In genomic region chr16:77611386-77611785, GRCh38 we compare ENCODE assay signal across 24 cellular contexts.
A peak's percentile ranks its signal among the peaks of the same experiment; 100 is the strongest.
DNase-seq lines count a peak whose midpoint lies in the region; ATAC-seq and TF ChIP-seq lines count a peak whose summit lies in the region.
"Had no signal": no experiment of that assay in that cellular context is flagged by ENCODE, and none has a peak within 500 bp of the region (broad histone marks: within the 10 kb centered on the region; RNA-seq: fewer than 3 reads in every experiment).

No MANE protein-coding gene starts in this region.

- no peak overlapping the region for H4K12ac ChIP-seq in trophoblast cell (ENCODE audit: low read depth, low read length)

- no peaks in the 10 kb centered on the region for H3K79me1 ChIP-seq in trophoblast cell (ENCODE audit: low read length)

- no peak overlapping the region for H3K4ac ChIP-seq in trophoblast cell (ENCODE audit: low read depth, low read length)

- peak; percentile 64 for ATAC-seq in RWPE2 (ENCODE audit: low read depth)
- ATAC-seq in activated CD8-positive, alpha-beta T cell treated with anti-CD3 and anti-CD28 coated beads, Interleukin-2, amount 10 ng/mL, durations not matched to agents 7 days and 5 days: no peak
- ATAC-seq: A549, GM12878 had no signal

- H3K4me2 ChIP-seq in mammary epithelial cell (ENCODE audit: insufficient read depth, low read depth, low read length) (no peak overlapping the region), trophoblast cell (ENCODE audit: low read length) (no peak overlapping the region)
- H3K4me2 ChIP-seq: A549; BLaER1 treated with 17β-estradiol and CSF1 and Interleukin-3, amounts not matched to agents 10 nM and 100 nM had no signal

- DNase-seq in RWPE2 (ENCODE audit: low spot score): no peak
- peak; percentile 71 for DNase-seq in mammary epithelial cell
- peak; percentile 2 for DNase-seq in esophagus muscularis mucosa (ENCODE audit: extremely low spot score)
- DNase-seq in trophoblast cell: peak; percentile 57 to 79
- no peak for DNase-seq in activated CD8-positive, alpha-beta T cell treated with anti-CD3 and anti-CD28 coated beads, Interleukin-2, amount 10 ng/mL, durations not matched to agents 7 days and 5 days
- DNase-seq in HK-2 (ENCODE audit: unreplicated experiment): no peak
- no peak for DNase-seq in NCI-H446 treated with DMSO at 0.1 percent for 48 hours (lab: John Stamatoyannopoulos, UW)
- DNase-seq: 8988T; ACHN; AML-193; BE2C; CD4-positive, alpha-beta T cell; CD8-positive, alpha-beta memory T cell; DMS 273 treated with DMSO at 0.1 percent for 48 hours; DMS79; EL; GDM1; GM23248; H7; HCEC 1CT had no signal

- no peak overlapping the region for H2BK5ac ChIP-seq in trophoblast cell (ENCODE audit: low read depth, low read length, poor library complexity)

- TF ChIP-seq CTCF in RWPE2 (IDR thresholded peaks at IDR 0.05; ENCODE audit: poor library complexity, severe bottlenecking) (no peak), mammary epithelial cell (conservative IDR thresholded peaks at IDR 0.05 in 1 of 2, IDR thresholded peaks at IDR 0.05 in 1 of 2; ENCODE audit: extremely low read depth in 1 of 2, insufficient read depth in 1 of 2, low read depth in 1 of 2, low read length in 2 of 2) (no peak), esophagus muscularis mucosa (IDR thresholded peaks at IDR 0.05) (no peak)

- TF ChIP-seq POLR2A in esophagus muscularis mucosa (IDR thresholded peaks at IDR 0.05; ENCODE audit: low read depth): no peak

- H2AFZ ChIP-seq in mammary epithelial cell (ENCODE audit: low read depth, low read length): no peak overlapping the region
- no peak overlapping the region for H2AFZ ChIP-seq in trophoblast cell (ENCODE audit: insufficient read depth, low read length, poor library complexity)
- H2AFZ ChIP-seq: GM23248 had no signal

- CTCF ChIA-PET in mammary epithelial cell (lab: Charles Lee; ENCODE audit: low non-redundant PET): no interaction called here
- CTCF ChIA-PET in activated CD8-positive, alpha-beta T cell treated with anti-CD3 and anti-CD28 coated beads, Interleukin-2, amount 10 ng/mL, durations not matched to agents 7 days and 5 days (lab: Charles Lee): no interaction called here

- H2BK120ac ChIP-seq in trophoblast cell (ENCODE audit: insufficient read depth, low read length, poor library complexity): no peak overlapping the region

- WGBS in mammary epithelial cell (ENCODE audit: low coverage, missing lambda C conversion rate): 30% methylated on average over 2 of the region's 2 CpGs
- WGBS in esophagus muscularis mucosa: 76% methylated on average over 2 of the region's 2 CpGs
- WGBS in trophoblast cell (ENCODE audit: extremely low coverage, insufficient coverage, insufficient read length): no CpG with 5 or more reads among the region's 2 CpGs

- no peaks in the 10 kb centered on the region for H4K20me1 ChIP-seq in mammary epithelial cell (ENCODE audit: insufficient read depth, low read length)
- H4K20me1 ChIP-seq: BLaER1 treated with 17β-estradiol and CSF1 and Interleukin-3, amounts not matched to agents 10 nM and 100 nM had no signal

- H2BK12ac ChIP-seq in trophoblast cell (ENCODE audit: low read length): no peak overlapping the region

- H3K9ac ChIP-seq in mammary epithelial cell (ENCODE audit: insufficient read depth, low read length) (no peak overlapping the region), trophoblast cell (ENCODE audit: low read length) (no peak overlapping the region)
- H3K9ac ChIP-seq: BLaER1 treated with 17β-estradiol and CSF1 and Interleukin-3, amounts not matched to agents 10 nM and 100 nM; GM23248 had no signal

- H3K4me3 Mint-ChIP-seq in activated CD8-positive, alpha-beta T cell treated with anti-CD3 and anti-CD28 coated beads, Interleukin-2, amount 10 ng/mL, durations not matched to agents 7 days and 5 days: no peak overlapping the region
- H3K4me3 Mint-ChIP-seq: CD14-positive monocyte; CD4-positive, alpha-beta T cell; CD8-positive, alpha-beta memory T cell had no signal

- no peaks in the 10 kb centered on the region for H3K4me1 Mint-ChIP-seq in activated CD8-positive, alpha-beta T cell treated with anti-CD3 and anti-CD28 coated beads, Interleukin-2, amount 10 ng/mL, durations not matched to agents 7 days and 5 days (ENCODE audit: low read depth)
- H3K4me1 Mint-ChIP-seq: CD14-positive monocyte; CD8-positive, alpha-beta memory T cell had no signal

- H3K27me3 ChIP-seq in RWPE2 (ENCODE audit: insufficient read depth, poor library complexity, severe bottlenecking) (no peaks in the 10 kb centered on the region), mammary epithelial cell (ENCODE audit: insufficient read depth, low read length) (no peaks in the 10 kb centered on the region), esophagus muscularis mucosa (no peaks in the 10 kb centered on the region), trophoblast cell (ENCODE audit: insufficient read depth, low read length) (no peaks in the 10 kb centered on the region)
- H3K27me3 ChIP-seq: BE2C; BLaER1 treated with 17β-estradiol and CSF1 and Interleukin-3, amounts not matched to agents 10 nM and 100 nM had no signal

- H3K9me3 ChIP-seq in RWPE2 (ENCODE audit: severe bottlenecking): no peaks in the 10 kb centered on the region
- no peaks in the 10 kb centered on the region for H3K9me3 ChIP-seq in mammary epithelial cell (replicated peaks; ENCODE audit: insufficient read depth, low read length)
- H3K9me3 ChIP-seq in esophagus muscularis mucosa: no peaks in the 10 kb centered on the region
- H3K9me3 ChIP-seq in trophoblast cell (ENCODE audit: insufficient read depth, low read depth, low read length): no peaks in the 10 kb centered on the region
- H3K9me3 ChIP-seq: A549, BE2C had no signal

- no peaks in the 10 kb centered on the region for H3K27me3 Mint-ChIP-seq in activated CD8-positive, alpha-beta T cell treated with anti-CD3 and anti-CD28 coated beads, Interleukin-2, amount 10 ng/mL, durations not matched to agents 7 days and 5 days (ENCODE audit: low read depth)

- no peak overlapping the region for H2AK5ac ChIP-seq in trophoblast cell (ENCODE audit: low read length)

- no peak overlapping the region for H3K18ac ChIP-seq in trophoblast cell (ENCODE audit: low read length)

- H3K36me3 ChIP-seq in RWPE2 (ENCODE audit: low read depth) (no peaks in the 10 kb centered on the region), mammary epithelial cell (ENCODE audit: insufficient read depth, low read length) (no peaks in the 10 kb centered on the region), esophagus muscularis mucosa (no peaks in the 10 kb centered on the region), trophoblast cell (ENCODE audit: control insufficient read depth in 1 of 2, insufficient read depth in 2 of 2, low read length in 2 of 2) (no peaks in the 10 kb centered on the region)
- H3K36me3 ChIP-seq: BE2C; BLaER1 treated with 17β-estradiol and CSF1 and Interleukin-3, amounts not matched to agents 10 nM and 100 nM had no signal

- H3K4me1 ChIP-seq in RWPE2 (ENCODE audit: insufficient read depth, poor library complexity, severe bottlenecking) (no peaks in the 10 kb centered on the region), mammary epithelial cell (ENCODE audit: insufficient read depth, low read length) (no peaks in the 10 kb centered on the region), esophagus muscularis mucosa (no peaks in the 10 kb centered on the region), trophoblast cell (ENCODE audit: control insufficient read depth in 1 of 2, insufficient read depth in 2 of 2, low read length in 2 of 2) (peaks cover 2 to 4% of the 10 kb centered on the region in 2 experiments)
- H3K4me1 ChIP-seq: A549; BE2C; BLaER1 treated with 17β-estradiol and CSF1 and Interleukin-3, amounts not matched to agents 10 nM and 100 nM had no signal

- H3K14ac ChIP-seq in trophoblast cell (ENCODE audit: low read length): no peak overlapping the region

- TF ChIP-seq EP300 in esophagus muscularis mucosa (IDR thresholded peaks at IDR 0.05): no peak

- in situ Hi-C loops in mammary epithelial cell (cut with MboI; ENCODE audit: low sequenced_read_pairs in 2 of 2): no loop called here

- intact Hi-C loops in mammary epithelial cell (cut with micrococcal nuclease) (loop anchor here (5.0 kb wide), 1 partner anchor 36 kb away; no protein-coding TSS in a partner anchor), esophagus muscularis mucosa (cut with DNase I) (no loop called here)

- dilution Hi-C loops in mammary epithelial cell (cut with HindIII; ENCODE audit: low sequenced_read_pairs): no loop called here

- no peak overlapping the region for H3K4me3 ChIP-seq in RWPE2 (ENCODE audit: severe bottlenecking)
- H3K4me3 ChIP-seq in mammary epithelial cell (replicated peaks in 1 of 3; ENCODE audit: insufficient read depth in 1 of 3, low read depth in 2 of 3, low read length in 3 of 3): no peak overlapping the region
- no peak overlapping the region for H3K4me3 ChIP-seq in esophagus muscularis mucosa
- no peak overlapping the region for H3K4me3 ChIP-seq in trophoblast cell (ENCODE audit: low read depth, low read length)
- H3K4me3 ChIP-seq: A549; BLaER1 treated with 17β-estradiol and CSF1 and Interleukin-3, amounts not matched to agents 10 nM and 100 nM; GM12878; GM23248 had no signal

- H3K36me3 Mint-ChIP-seq in activated CD8-positive, alpha-beta T cell treated with anti-CD3 and anti-CD28 coated beads, Interleukin-2, amount 10 ng/mL, durations not matched to agents 7 days and 5 days (ENCODE audit: low read depth): no peaks in the 10 kb centered on the region
- H3K36me3 Mint-ChIP-seq: CD14-positive monocyte; CD8-positive, alpha-beta memory T cell had no signal

- H3K27ac ChIP-seq in RWPE2 (ENCODE audit: poor library complexity, severe bottlenecking): no peak overlapping the region
- no peak overlapping the region for H3K27ac ChIP-seq in mammary epithelial cell (ENCODE audit: insufficient read depth, low read depth, low read length)
- H3K27ac ChIP-seq in esophagus muscularis mucosa (replicated peaks in 1 of 4): no peak overlapping the region
- H3K27ac ChIP-seq in trophoblast cell (ENCODE audit: low read depth, low read length): no peak overlapping the region
- H3K27ac ChIP-seq: A549; BLaER1 treated with 17β-estradiol and CSF1 and Interleukin-3, amounts not matched to agents 10 nM and 100 nM; GM23248 had no signal

- H3K27ac Mint-ChIP-seq in activated CD8-positive, alpha-beta T cell treated with anti-CD3 and anti-CD28 coated beads, Interleukin-2, amount 10 ng/mL, durations not matched to agents 7 days and 5 days: no peak overlapping the region
- H3K27ac Mint-ChIP-seq: CD14-positive monocyte; CD4-positive, alpha-beta T cell; CD8-positive, alpha-beta memory T cell had no signal

- H3K79me2 ChIP-seq in mammary epithelial cell (ENCODE audit: insufficient read depth, low read length): no peaks in the 10 kb centered on the region
- H3K79me2 ChIP-seq in trophoblast cell (ENCODE audit: control insufficient read depth, insufficient read depth, low read length, poor library complexity): no peaks in the 10 kb centered on the region

- no TSS peak for BruUV-seq in mammary epithelial cell (replicated peaks; lab: Mats Ljungman, UMichigan)

- H4K91ac ChIP-seq in trophoblast cell (ENCODE audit: low read depth, low read length): no peak overlapping the region

- H3K9me3 Mint-ChIP-seq in activated CD8-positive, alpha-beta T cell treated with anti-CD3 and anti-CD28 coated beads, Interleukin-2, amount 10 ng/mL, durations not matched to agents 7 days and 5 days (ENCODE audit: insufficient read depth): no peaks in the 10 kb centered on the region
- H3K9me3 Mint-ChIP-seq: CD4-positive, alpha-beta T cell; CD8-positive, alpha-beta memory T cell had no signal

- no peak overlapping the region for H4K8ac ChIP-seq in trophoblast cell (ENCODE audit: low read depth, low read length)

- no peak overlapping the region for H3K23ac ChIP-seq in trophoblast cell (ENCODE audit: low read length)

- POLR2A ChIA-PET in activated CD8-positive, alpha-beta T cell treated with anti-CD3 and anti-CD28 coated beads, Interleukin-2, amount 10 ng/mL, durations not matched to agents 7 days and 5 days (lab: Charles Lee): no interaction called here

Comparison
In these comparisons a context has a peak if more than half of its experiments do, and no peak if none do; other contexts are left out.
1. DNase-seq: peak in mammary epithelial cell (single experiment), esophagus muscularis mucosa (single experiment) and trophoblast cell (2 of 2); none in RWPE2 (single experiment), activated CD8-positive, alpha-beta T cell treated with anti-CD3 and anti-CD28 coated beads, Interleukin-2, amount 10 ng/mL, durations not matched to agents 7 days and 5 days (single experiment), HK-2 (single experiment) and NCI-H446 treated with DMSO at 0.1 percent for 48 hours (single experiment).